13 cellular contexts compared by ENCODE assay signal in genomic region chr3:23341147-23341838, GRCh38.
DNase-seq lines count a peak whose midpoint lies in the region; ATAC-seq and TF ChIP-seq lines count a peak whose summit lies in the region.
"Had no signal": no experiment of that assay in that cellular context is flagged by ENCODE, and none has a peak within 500 bp of the region (broad histone marks: within the 10 kb centered on the region; RNA-seq: fewer than 3 reads in every experiment).

No MANE protein-coding gene starts in this region.

- no peak for TF ChIP-seq CTCF in osteoblast (IDR thresholded peaks at IDR 0.05; ENCODE audit: extremely low read depth, low read depth, low read length)
- TF ChIP-seq CTCF in tibial nerve (IDR thresholded peaks at IDR 0.05), result no peak
- TF ChIP-seq CTCF in PC-3 (conservative IDR thresholded peaks at IDR 0.05; ENCODE audit: low read depth, low read length), result no peak

- H3K4me3 ChIP-seq in osteoblast (ENCODE audit: insufficient read depth, low read length) (no peak overlapping the region), tibial nerve (no peak overlapping the region), PC-3 (ENCODE audit: low read length) (no peak overlapping the region)

- TF ChIP-seq POLR2A in tibial nerve (IDR thresholded peaks at IDR 0.05), result no peak

- H4K20me1 ChIP-seq in osteoblast (ENCODE audit: insufficient read depth, low read length), result peaks cover 9% of the 10 kb centered on the region
- H4K20me1 ChIP-seq in PC-3 (ENCODE audit: low read length), result no peaks in the 10 kb centered on the region

- H3K9me2 ChIP-seq in PC-3 (replicated peaks; ENCODE audit: low read length), result no peaks in the 10 kb centered on the region

- H3F3A ChIP-seq in PC-3 (ENCODE audit: low read length, unreplicated experiment), result no peaks in the 10 kb centered on the region

- peak; percentile 4 for DNase-seq in NCI-H748 (lab: John Stamatoyannopoulos, UW; ENCODE audit: unreplicated experiment)
- no peak for DNase-seq in NCI-H748 treated with DMSO at 0.1 percent for 48 hours (lab: John Stamatoyannopoulos, UW)
- no peak for DNase-seq in osteoblast (ENCODE audit: insufficient read length, low spot score, missing footprints)
- DNase-seq in T-helper 2 cell, result no peak
- DNase-seq in tibial nerve (ENCODE audit: low spot score in 2 of 2), result no peak
- no peak for DNase-seq in PC-3
- DNase-seq: activated CD8-positive, alpha-beta memory T cell treated with anti-CD3 and anti-CD28 coated beads, Interleukin-2, amount 50 U/mL, for 4 hours; DMS79; GOT3; IMR-90; SW 1271 had no signal

- H3K4me2 ChIP-seq in osteoblast (ENCODE audit: insufficient read depth, low read length) (no peak overlapping the region), PC-3 (ENCODE audit: low read length) (no peak overlapping the region)

- intact Hi-C loops in PC-3 (cut with micrococcal nuclease), result no loop called here

- BruUV-seq in PC-3 (replicated peaks; lab: Mats Ljungman, UMichigan), result no TSS peak

- H3K27ac ChIP-seq in osteoblast (ENCODE audit: low read depth, low read length) (no peak overlapping the region), tibial nerve (no peak overlapping the region), PC-3 (ENCODE audit: low read length) (no peak overlapping the region)

- H3K36me3 ChIP-seq in osteoblast (ENCODE audit: insufficient read depth, low read length) (no peaks in the 10 kb centered on the region), tibial nerve (no peaks in the 10 kb centered on the region), PC-3 (ENCODE audit: low read depth, low read length) (no peaks in the 10 kb centered on the region)

- H3K4me1 ChIP-seq in osteoblast (ENCODE audit: insufficient read depth, low read length), result no peaks in the 10 kb centered on the region
- no peaks in the 10 kb centered on the region for H3K4me1 ChIP-seq in tibial nerve
- no peaks in the 10 kb centered on the region for H3K4me1 ChIP-seq in PC-3 (ENCODE audit: insufficient read depth, low read length)

- 30 to 50% methylated on average over 1 of the region's 1 CpG for WGBS in tibial nerve, 2 donors

- H3K27me3 ChIP-seq in osteoblast (ENCODE audit: insufficient read depth, low read length), result no peaks in the 10 kb centered on the region
- no peaks in the 10 kb centered on the region for H3K27me3 ChIP-seq in tibial nerve
- H3K27me3 ChIP-seq in PC-3 (ENCODE audit: low read length), result no peaks in the 10 kb centered on the region

- ATAC-seq in HG02678 (IDR thresholded peaks at IDR 0.05; ENCODE audit: unreplicated experiment) (peak; percentile 67), HG03521 (IDR thresholded peaks at IDR 0.05; ENCODE audit: unreplicated experiment) (peak; percentile 68), PC-3 (no peak)

- POLR2A ChIA-PET in PC-3 (lab: Charles Lee; ENCODE audit: unreplicated experiment), result no interaction called here

- H2AFZ ChIP-seq in osteoblast (ENCODE audit: low read length) (no peak overlapping the region), PC-3 (ENCODE audit: low read length) (no peak overlapping the region)

- TF ChIP-seq EP300 in tibial nerve (IDR thresholded peaks at IDR 0.05), result no peak

- H3K9ac ChIP-seq in PC-3 (ENCODE audit: low read length), result no peak overlapping the region

- H3K79me2 ChIP-seq in osteoblast (ENCODE audit: insufficient read depth, low read length) (peaks cover 11% of the 10 kb centered on the region), PC-3 (ENCODE audit: low read length) (no peaks in the 10 kb centered on the region)

- H3K9me3 ChIP-seq in osteoblast (ENCODE audit: low read depth, low read length), result no peaks in the 10 kb centered on the region
- H3K9me3 ChIP-seq in tibial nerve, result no peaks in the 10 kb centered on the region
- H3K9me3 ChIP-seq in PC-3 (ENCODE audit: low read length), result no peaks in the 10 kb centered on the region

- CTCF ChIA-PET in PC-3 (lab: Charles Lee), result no interaction called here
